ENCODE assay signal across 10 cellular contexts in genomic region chr1:158011714-158012113, GRCh38. TPM values are rescaled to one million over a fixed set of nuclear protein-coding genes. Genes with fewer than 3 reads are reported as not detected.
DNase-seq lines count a peak whose midpoint lies in the region; ATAC-seq, FAIRE-seq and TF ChIP-seq lines count a peak whose summit lies in the region.
"Had no signal": no experiment of that assay in that cellular context is flagged by ENCODE, and none has a peak within 500 bp of the region (broad histone marks: within the 10 kb centered on the region; RNA-seq: fewer than 3 reads in every experiment).

No MANE protein-coding gene starts in this region.

- H3K9me3 ChIP-seq in liver (ENCODE audit: control insufficient read depth in 4 of 4, low read length in 3 of 4) (no peaks in the 10 kb centered on the region), HepG2 (ENCODE audit: low read length) (no peaks in the 10 kb centered on the region)

- H3K36me3 ChIP-seq in liver (ENCODE audit: control insufficient read depth in 4 of 4, insufficient read depth in 3 of 4, low read depth in 1 of 4, low read length in 3 of 4) (no peaks in the 10 kb centered on the region), HepG2 (replicated peaks in 1 of 2; ENCODE audit: control insufficient read depth in 1 of 2, insufficient read depth in 2 of 2, low read length in 2 of 2) (no peaks in the 10 kb centered on the region)

- H3K4me2 ChIP-seq in HepG2 (ENCODE audit: low read depth, low read length) = no peak overlapping the region

- no peaks in the 10 kb centered on the region for H4K20me1 ChIP-seq in HepG2 (ENCODE audit: insufficient read depth, low read length)

- H3K27ac Mint-ChIP-seq in osteocyte (ENCODE audit: unreplicated experiment) = peak overlapping the region; percentile 96

- H3K9me3 Mint-ChIP-seq in osteocyte (ENCODE audit: unreplicated experiment) = no peaks in the 10 kb centered on the region

- no peak for TF ChIP-seq CTCF in liver (IDR thresholded peaks at IDR 0.05; ENCODE audit: low read depth, low read length, missing input control)
- TF ChIP-seq CTCF in HepG2 (CRISPR knock-in tag; IDR thresholded peaks at IDR 0.05) = no peak
- no peak for TF ChIP-seq CTCF in osteocyte (IDR thresholded peaks at IDR 0.05)

- H3K27ac ChIP-seq in liver (ENCODE audit: low read depth in 1 of 2, low read length in 2 of 2) (peak overlapping the region; percentile 18 to 23), HepG2 (ENCODE audit: extremely low read length, insufficient read depth, low read length) (no peak overlapping the region)

- peaks cover 4% of the 10 kb centered on the region for H3K36me3 Mint-ChIP-seq in osteocyte (ENCODE audit: unreplicated experiment)

- H3K4me1 Mint-ChIP-seq in osteocyte (ENCODE audit: unreplicated experiment) = peaks cover 98% of the 10 kb centered on the region

- 78% methylated on average over 5 of the region's 5 CpGs for WGBS in liver
- 37% methylated on average over 5 of the region's 5 CpGs for WGBS in HepG2 (ENCODE audit: low lambda C conversion rate)

- POLR2A ChIA-PET in HepG2 (lab: Yijun Ruan, JAX) = no interaction called here

- BruUV-seq in HepG2 (replicated peaks; lab: Mats Ljungman, UMichigan) = no TSS peak

- H3K4me1 ChIP-seq in liver (ENCODE audit: control insufficient read depth in 4 of 4, insufficient read depth in 4 of 4, low read length in 3 of 4) (no peaks in the 10 kb centered on the region), HepG2 (ENCODE audit: insufficient read depth, low read length) (no peaks in the 10 kb centered on the region)

- no peaks in the 10 kb centered on the region for H3K79me2 ChIP-seq in HepG2 (ENCODE audit: insufficient read depth, low read length)

- ATAC-seq in HepG2 (no peak), HG03442 (IDR thresholded peaks at IDR 0.05; ENCODE audit: unreplicated experiment) (no peak), HG02840 (IDR thresholded peaks at IDR 0.05; ENCODE audit: low FRiP score, unreplicated experiment) (no peak), HG02759 (IDR thresholded peaks at IDR 0.05; ENCODE audit: unreplicated experiment) (no peak)

- no peak for TF ChIP-seq POLR2A in HepG2 (IDR thresholded peaks at IDR 0.05; ENCODE audit: insufficient read depth in 1 of 2, low read depth in 2 of 2, low read length in 2 of 2)

- in situ Hi-C loops in HepG2 (cut with HindIII; ENCODE audit: extremely low pct_ligation_motif_present, low pct_unique_long_range_greater_than_20kb) = no loop called here

- peak overlapping the region; percentile 68 for H3K4me3 Mint-ChIP-seq in osteocyte (ENCODE audit: unreplicated experiment)

- intact Hi-C loops in HepG2 (cut with micrococcal nuclease; ENCODE audit: unreplicated experiment) = no loop called here

- no peak overlapping the region for H3K9ac ChIP-seq in liver (ENCODE audit: low read depth in 1 of 2, low read length in 2 of 2)
- H3K9ac ChIP-seq in HepG2 (ENCODE audit: insufficient read depth, low read depth, low read length) = no peak overlapping the region

- H3K4me3 ChIP-seq in liver (ENCODE audit: low read depth in 1 of 3, low read length in 3 of 3) (no peak overlapping the region), HepG2 (replicated peaks in 1 of 3; ENCODE audit: insufficient read depth in 1 of 3, low read depth in 2 of 3, low read length in 3 of 3) (no peak overlapping the region)

- CTCF ChIA-PET in HepG2 (lab: Yijun Ruan, JAX; ENCODE audit: low intra/inter-chr PET ratio, low total read pairs) = no interaction called here

- H3K27me3 Mint-ChIP-seq in osteocyte (ENCODE audit: unreplicated experiment) = no peaks in the 10 kb centered on the region

- no peak for DNase-seq in HepG2 (ENCODE audit: low spot score)
- peak; percentile 65 for DNase-seq in fibroblast of peridontal ligament (ENCODE audit: extremely low read depth)
- DNase-seq in osteocyte (ENCODE audit: extremely low spot score, unreplicated experiment) = no peak
- DNase-seq in activated naive CD4-positive, alpha-beta T cell treated with anti-CD3 and anti-CD28 coated beads, Interleukin-2, amount 50 U/mL, for 16 hours = no peak
- DNase-seq: hypothalamus, NCI-H446 had no signal

- no peak overlapping the region for H2AFZ ChIP-seq in HepG2 (ENCODE audit: low read length)

- no peak for FAIRE-seq in HepG2 (lab: Jason Lieb, UNC)

- TF ChIP-seq EP300 in HepG2 (IDR thresholded peaks at IDR 0.05; ENCODE audit: low read depth in 2 of 2, low read length in 2 of 2) (no peak), HepG2 (CRISPR knock-in tag; IDR thresholded peaks at IDR 0.05; ENCODE audit: borderline replicate concordance) (no peak)

- H3K27me3 ChIP-seq in liver (ENCODE audit: control insufficient read depth in 4 of 4, insufficient read depth in 4 of 4, low read length in 3 of 4) (peaks cover 0 to 3% (median 0%) of the 10 kb centered on the region in 4 donors), HepG2 (ENCODE audit: control insufficient read depth in 1 of 2, insufficient read depth in 2 of 2, low read length in 2 of 2) (no peaks in the 10 kb centered on the region; a peak in 1 of 5 replicates)

- TF ChIP-seq RAD21 in liver (IDR thresholded peaks at IDR 0.05) (no peak), HepG2 (CRISPR knock-in tag; IDR thresholded peaks at IDR 0.05) (no peak)

TF ChIP-seq in liver, 16 proteins besides CTCF, POLR2A, EP300 and RAD21 (continues in another document):
- TF ChIP-seq GABPA (IDR thresholded peaks at IDR 0.05 in 1 of 2, conservative IDR thresholded peaks at IDR 0.05 in 1 of 2) = no peak
- TF ChIP-seq, protein P1, sequence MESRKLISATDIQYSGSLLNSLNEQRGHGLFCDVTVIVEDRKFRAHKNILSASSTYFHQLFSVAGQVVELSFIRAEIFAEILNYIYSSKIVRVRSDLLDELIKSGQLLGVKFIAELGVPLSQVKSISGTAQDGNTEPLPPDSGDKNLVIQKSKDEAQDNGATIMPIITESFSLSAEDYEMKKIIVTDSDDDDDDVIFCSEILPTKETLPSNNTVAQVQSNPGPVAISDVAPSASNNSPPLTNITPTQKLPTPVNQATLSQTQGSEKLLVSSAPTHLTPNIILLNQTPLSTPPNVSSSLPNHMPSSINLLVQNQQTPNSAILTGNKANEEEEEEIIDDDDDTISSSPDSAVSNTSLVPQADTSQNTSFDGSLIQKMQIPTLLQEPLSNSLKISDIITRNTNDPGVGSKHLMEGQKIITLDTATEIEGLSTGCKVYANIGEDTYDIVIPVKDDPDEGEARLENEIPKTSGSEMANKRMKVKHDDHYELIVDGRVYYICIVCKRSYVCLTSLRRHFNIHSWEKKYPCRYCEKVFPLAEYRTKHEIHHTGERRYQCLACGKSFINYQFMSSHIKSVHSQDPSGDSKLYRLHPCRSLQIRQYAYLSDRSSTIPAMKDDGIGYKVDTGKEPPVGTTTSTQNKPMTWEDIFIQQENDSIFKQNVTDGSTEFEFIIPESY (IDR thresholded peaks at IDR 0.05) = no peak

TF ChIP-seq in HepG2, 621 proteins besides CTCF, POLR2A, EP300 and RAD21:
- TF ChIP-seq ETV6 (CRISPR knock-in tag; conservative IDR thresholded peaks at IDR 0.05) (no peak), POGZ (CRISPR knock-in tag; IDR thresholded peaks at IDR 0.05) (no peak)
- TF ChIP-seq, protein P2, sequence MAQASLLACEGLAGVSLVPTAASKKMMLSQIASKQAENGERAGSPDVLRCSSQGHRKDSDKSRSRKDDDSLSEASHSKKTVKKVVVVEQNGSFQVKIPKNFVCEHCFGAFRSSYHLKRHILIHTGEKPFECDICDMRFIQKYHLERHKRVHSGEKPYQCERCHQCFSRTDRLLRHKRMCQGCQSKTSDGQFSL (CRISPR knock-in tag; IDR thresholded peaks at IDR 0.05) = no peak

RNA-seq across cellular contexts. Expression of gene KIRREL1, which starts 18.3 kb away (rescaled TPM):
- total RNA-seq in liver = 1 to 10 TPM; 3.6 to 6.0 TPM
- polyA plus RNA-seq in liver = 1 to 10 TPM in 1 of 2 donors, under 1 TPM in 1; 0.82 to 2.6 TPM
- 0.02 TPM in 1 of 2 replicates, not detected in the other for total RNA-seq in HepG2 (2016; rRNA removed; fragmentation: Illumina TruSeq; extraction: Trizol)
- total RNA-seq in HepG2 (2016; cell fraction: cytosol; rRNA removed; fragmentation: Illumina TruSeq; extraction: Trizol; ENCODE audit: low read depth) = not detected in 2 replicates
- 0.02 TPM in 1 of 2 replicates, not detected in the other for total RNA-seq in HepG2 (2016; cell fraction: insoluble cytoplasmic fraction; rRNA removed; fragmentation: Illumina TruSeq; extraction: Trizol)
- not detected in 2 replicates for total RNA-seq in HepG2 (2016; cell fraction: membrane; rRNA removed; fragmentation: Illumina TruSeq; extraction: Trizol)
- 0.06 TPM in 1 of 2 replicates, not detected in the other for total RNA-seq in HepG2 (2016; cell fraction: nucleus; rRNA removed; fragmentation: Illumina TruSeq; extraction: Trizol)
- polyA plus RNA-seq in HepG2 (2011; rRNA removed) = 0.01 and 0.03 TPM in 2 replicates
- polyA plus RNA-seq in HepG2 (2011; cell fraction: cytosol; rRNA removed) = 0.01 and 0.03 TPM in 2 replicates
- polyA plus RNA-seq in HepG2 (2011; cell fraction: nucleus; rRNA removed) = 0.03 and 0.07 TPM in 2 replicates
- 0.04 TPM in 1 of 2 replicates, not detected in the other for polyA plus RNA-seq in HepG2 (2012)
- not detected in 2 replicates for polyA plus RNA-seq in HepG2 (2016; cell fraction: cytosol; fragmentation: Illumina TruSeq; extraction: Trizol; ENCODE audit: low read depth)
- 0.03 TPM in 1 of 2 replicates, not detected in the other for polyA plus RNA-seq in HepG2 (2016; cell fraction: insoluble cytoplasmic fraction; fragmentation: Illumina TruSeq; extraction: Trizol; ENCODE audit: low read depth)
- not detected in 2 replicates for polyA plus RNA-seq in HepG2 (2016; cell fraction: membrane; fragmentation: Illumina TruSeq; extraction: Trizol; ENCODE audit: low read depth)
- not detected in 2 replicates for polyA plus RNA-seq in HepG2 (2016; cell fraction: nucleus; fragmentation: Illumina TruSeq; extraction: Trizol; ENCODE audit: insufficient read depth, low read depth)
- polyA minus RNA-seq in HepG2 (2011; rRNA and poly(A)+ RNA removed; ENCODE audit: low replicate concordance) = 30.8 TPM in 1 of 2 replicates, not detected in the other
- polyA minus RNA-seq in HepG2 (2011; cell fraction: cytosol; rRNA and poly(A)+ RNA removed) = 0.30 TPM in 1 of 2 replicates, not detected in the other
- not detected in 2 replicates for polyA minus RNA-seq in HepG2 (2011; cell fraction: nucleus; rRNA and poly(A)+ RNA removed)
- 122 TPM in 2 replicates for total RNA-seq in osteocyte

Comparison
In these comparisons a context has a peak if more than half of its experiments do, and no peak if none do; other contexts are left out.
1. RNA of gene KIRREL1, which starts 18.3 kb away (total RNA-seq): 122 TPM in osteocyte; 3.6 to 6.0 TPM in liver and 0.02 to 0.06 TPM in HepG2; every median in the first group is over 10 times any median in the second.